8 cellular contexts compared by ENCODE assay signal in genomic region chr1:201171063-201172036, GRCh38. TPM values are rescaled to one million over a fixed set of nuclear protein-coding genes. Genes with fewer than 3 reads are reported as not detected.
A peak's percentile ranks its signal among the peaks of the same experiment; 100 is the strongest.
DNase-seq lines count a peak whose midpoint lies in the region; ATAC-seq and TF ChIP-seq lines count a peak whose summit lies in the region.

No MANE protein-coding gene starts in this region.

- H2AFZ ChIP-seq in mammary epithelial cell (ENCODE audit: low read depth, low read length), result peak overlapping the region; percentile 89

- intact Hi-C loops in mammary epithelial cell (cut with micrococcal nuclease), result loop anchor here (2.0 kb wide), 2 partner anchors 17 to 51 kb away; partner anchors contain the start of gene TMEM9

- peaks cover 6% of the 10 kb centered on the region for H3K4me1 Mint-ChIP-seq in T-helper 2 cell treated with Interferon-gamma antibody and Interleukin-4, amounts not matched to agents 5 μg/mL and 100 μg/mL, for 36 hours (ENCODE audit: low read depth)

- peaks cover 21% of the 10 kb centered on the region for H3K27me3 Mint-ChIP-seq in T-helper 2 cell treated with Interferon-gamma antibody and Interleukin-4, amounts not matched to agents 5 μg/mL and 100 μg/mL, for 36 hours (ENCODE audit: low read depth)

- H3K4me3 ChIP-seq in LNCaP clone FGC (ENCODE audit: low read depth, low read length), result peak overlapping the region; percentile 47
- peak overlapping the region; percentile 44 to 50 (median 45) for H3K4me3 ChIP-seq in mammary epithelial cell (replicated peaks in 1 of 3; ENCODE audit: insufficient read depth in 1 of 3, low read depth in 2 of 3, low read length in 3 of 3)

- TSS peak; percentile 58 for BruUV-seq in mammary epithelial cell (replicated peaks; lab: Mats Ljungman, UMichigan)

- ATAC-seq in GM21723 (IDR thresholded peaks at IDR 0.05; ENCODE audit: unreplicated experiment), result peak; percentile 51

- peak overlapping the region; percentile 18 for H3K27ac Mint-ChIP-seq in T-helper 2 cell treated with Interferon-gamma antibody and Interleukin-4, amounts not matched to agents 5 μg/mL and 100 μg/mL, for 36 hours

- in situ Hi-C loops in mammary epithelial cell (cut with MboI; ENCODE audit: low sequenced_read_pairs in 2 of 2), result no loop called here

- H3K4me3 Mint-ChIP-seq in T-helper 2 cell treated with Interferon-gamma antibody and Interleukin-4, amounts not matched to agents 5 μg/mL and 100 μg/mL, for 36 hours, result peak overlapping the region; percentile 72

- H3K9ac ChIP-seq in mammary epithelial cell (ENCODE audit: insufficient read depth, low read length), result no peak overlapping the region

- TF ChIP-seq CTCF in LNCaP clone FGC (IDR thresholded peaks at IDR 0.05; ENCODE audit: control insufficient read depth, extremely low read depth, insufficient read depth) (peak; percentile 22; the same call in 1 of the 2 replicates), mammary epithelial cell (conservative IDR thresholded peaks at IDR 0.05 in 1 of 2, IDR thresholded peaks at IDR 0.05 in 1 of 2; ENCODE audit: extremely low read depth in 1 of 2, insufficient read depth in 1 of 2, low read depth in 1 of 2, low read length in 2 of 2) (peak in 1 of 2 donors; percentile 35)

- no peaks in the 10 kb centered on the region for H3K36me3 Mint-ChIP-seq in T-helper 2 cell treated with Interferon-gamma antibody and Interleukin-4, amounts not matched to agents 5 μg/mL and 100 μg/mL, for 36 hours (ENCODE audit: low read depth)

- H3K4me1 ChIP-seq in mammary epithelial cell (ENCODE audit: insufficient read depth, low read length), result peaks cover 28% of the 10 kb centered on the region

- no peaks in the 10 kb centered on the region for H3K9me3 Mint-ChIP-seq in T-helper 2 cell treated with Interferon-gamma antibody and Interleukin-4, amounts not matched to agents 5 μg/mL and 100 μg/mL, for 36 hours

- CTCF ChIA-PET in mammary epithelial cell (lab: Charles Lee; ENCODE audit: low non-redundant PET), result no interaction called here

- H3K4me2 ChIP-seq in mammary epithelial cell (ENCODE audit: insufficient read depth, low read depth, low read length), result peak overlapping the region; percentile 99

- peak; percentile 73 for DNase-seq in GM03348 (ENCODE audit: low spot score)
- no peak for DNase-seq in LNCaP clone FGC (ENCODE audit: low read depth)
- DNase-seq in T-helper 2 cell treated with Interferon-gamma antibody and Interleukin-4, amounts not matched to agents 5 μg/mL and 100 μg/mL, for 36 hours (ENCODE audit: low spot score), result peak; percentile 54
- no peak for DNase-seq in mammary epithelial cell
- peak; percentile 17 for DNase-seq in stimulated activated CD4-positive, alpha-beta T cell treated with anti-CD3 and anti-CD28 coated beads, Interleukin-2, amount 100 ng/mL, for 4 hours (ENCODE audit: low read depth)
- no peak for DNase-seq in T1000 (lab: John Stamatoyannopoulos, UW)

- no peaks in the 10 kb centered on the region for H3K27me3 ChIP-seq in mammary epithelial cell (ENCODE audit: insufficient read depth, low read length)
- no peaks in the 10 kb centered on the region for H3K27me3 ChIP-seq in layer of hippocampus (ENCODE audit: control insufficient read depth, insufficient read depth, low read length)

- no peaks in the 10 kb centered on the region for H4K20me1 ChIP-seq in mammary epithelial cell (ENCODE audit: insufficient read depth, low read length)

- 15% methylated on average over 40 of the region's 48 CpGs for WGBS in mammary epithelial cell (ENCODE audit: low coverage, missing lambda C conversion rate)

- H3K27ac ChIP-seq in mammary epithelial cell (ENCODE audit: insufficient read depth, low read depth, low read length), result peak overlapping the region; percentile 36
- H3K27ac ChIP-seq in layer of hippocampus (ENCODE audit: low read depth, low read length), result peak overlapping the region; percentile 43

- no peaks in the 10 kb centered on the region for H3K36me3 ChIP-seq in mammary epithelial cell (ENCODE audit: insufficient read depth, low read length)

- dilution Hi-C loops in mammary epithelial cell (cut with HindIII; ENCODE audit: low sequenced_read_pairs), result no loop called here

- no peaks in the 10 kb centered on the region for H3K79me2 ChIP-seq in mammary epithelial cell (ENCODE audit: insufficient read depth, low read length)

- H3K9me3 ChIP-seq in mammary epithelial cell (replicated peaks; ENCODE audit: insufficient read depth, low read length), result no peaks in the 10 kb centered on the region

RNA-seq across cellular contexts. Expression of gene TMEM9, which starts 17.1 kb away (rescaled TPM):
- total RNA-seq in mammary epithelial cell, result 10 to 100 TPM; 54.2 to 65.3 TPM
- polyA plus RNA-seq in mammary epithelial cell, result 70.7 TPM
- 40.4 TPM for polyA minus RNA-seq in mammary epithelial cell

RNA-seq across cellular contexts. Expression of gene IGFN1, which starts 19.3 kb away (rescaled TPM):
- under 1 TPM in 1 of 2 donors, not detected in 1; 0.61 TPM for total RNA-seq in mammary epithelial cell
- polyA plus RNA-seq in mammary epithelial cell, result 0.11 TPM
- polyA minus RNA-seq in mammary epithelial cell, result not detected

RNA-seq across cellular contexts. Expression of gene ASCL5, which starts 44.4 kb away (rescaled TPM):
- total RNA-seq in mammary epithelial cell, result not detected
- not detected for polyA plus RNA-seq in mammary epithelial cell
- polyA minus RNA-seq in mammary epithelial cell, result not detected

RNA-seq across cellular contexts. Expression of gene CACNA1S, which starts 59.1 kb away (rescaled TPM):
- total RNA-seq in mammary epithelial cell, result not detected
- polyA plus RNA-seq in mammary epithelial cell, result not detected
- not detected for polyA minus RNA-seq in mammary epithelial cell

Comparison
In these comparisons a context has a peak if more than half of its experiments do, and no peak if none do; other contexts are left out.
1. DNase-seq: peak in GM03348 (single experiment), T-helper 2 cell treated with Interferon-gamma antibody and Interleukin-4, amounts not matched to agents 5 μg/mL and 100 μg/mL, for 36 hours (single experiment) and stimulated activated CD4-positive, alpha-beta T cell treated with anti-CD3 and anti-CD28 coated beads, Interleukin-2, amount 100 ng/mL, for 4 hours (single experiment); none in LNCaP clone FGC (single experiment), mammary epithelial cell (single experiment) and T1000 (single experiment).